1 cellular context compared by ENCODE assay signal in genomic region chr17:49450735-49451134, GRCh38.
TF ChIP-seq lines count a peak whose summit lies in the region.

No MANE protein-coding gene starts in this region.

TF ChIP-seq in H1, 55 proteins besides CTCF, POLR2A, EP300 and RAD21:
- no peak for TF ChIP-seq ATF3 (IDR thresholded peaks at IDR 0.05; ENCODE audit: insufficient read depth, low read depth, low read length)
- TF ChIP-seq EGR1 (IDR thresholded peaks at IDR 0.05; ENCODE audit: borderline replicate concordance, low read depth, low read length): no peak
- no peak for TF ChIP-seq BRCA1 (IDR thresholded peaks at IDR 0.05; ENCODE audit: low read depth, low read length)
- no peak for TF ChIP-seq MAFK (IDR thresholded peaks at IDR 0.05; ENCODE audit: low read depth, low read length)
- TF ChIP-seq SIX5 (IDR thresholded peaks at IDR 0.05; ENCODE audit: low read depth, low read length): no peak
- no peak for TF ChIP-seq TEAD4 (IDR thresholded peaks at IDR 0.05; ENCODE audit: low read depth, low read length)
- TF ChIP-seq YY1 (IDR thresholded peaks at IDR 0.05; ENCODE audit: low read depth, low read length): no peak
- no peak for TF ChIP-seq CTBP2 (IDR thresholded peaks at IDR 0.05; ENCODE audit: borderline replicate concordance, insufficient read depth, insufficient read length, low read length)
- no peak for TF ChIP-seq EZH2 (IDR thresholded peaks at IDR 0.05; ENCODE audit: low read depth, low read length, severe bottlenecking)
- TF ChIP-seq E2F6 (IDR thresholded peaks at IDR 0.05): no peak
- no peak for TF ChIP-seq RBBP5 (IDR thresholded peaks at IDR 0.05; ENCODE audit: borderline replicate concordance, low read depth, low read length)
- TF ChIP-seq SP4 (IDR thresholded peaks at IDR 0.05; ENCODE audit: low read length): no peak
- no peak for TF ChIP-seq TBP (IDR thresholded peaks at IDR 0.05; ENCODE audit: low read depth, low read length)
- TF ChIP-seq TAF1 (IDR thresholded peaks at IDR 0.05; ENCODE audit: low read depth, low read length): no peak
